ENCODE assay signal across 15 cellular contexts in genomic region chr5:168591302-168592013, GRCh38. TPM values are rescaled to one million over a fixed set of nuclear protein-coding genes. Genes with fewer than 3 reads are reported as not detected.
DNase-seq lines count a peak whose midpoint lies in the region; ATAC-seq and TF ChIP-seq lines count a peak whose summit lies in the region.
"Had no signal": no experiment of that assay in that cellular context is flagged by ENCODE, and none has a peak within 500 bp of the region (broad histone marks: within the 10 kb centered on the region; RNA-seq: fewer than 3 reads in every experiment).

No MANE protein-coding gene starts in this region.

- H3K4me3 ChIP-seq in Karpas-422 (ENCODE audit: low read length) (no peak overlapping the region), RWPE2 (ENCODE audit: severe bottlenecking) (no peak overlapping the region), parathyroid adenoma (ENCODE audit: low read depth, low read length) (peak overlapping the region; percentile 11)

- no peak overlapping the region for H2AFZ ChIP-seq in Karpas-422 (ENCODE audit: low read length)
- peak overlapping the region; percentile 1 for H2AFZ ChIP-seq in parathyroid adenoma

- DNase-seq in Karpas-422 (peak; percentile 39), RWPE2 (ENCODE audit: low spot score) (no peak), left lobe of liver (ENCODE audit: low spot score) (no peak), GM10248 (ENCODE audit: extremely low spot score) (no peak), DMS53 (lab: John Stamatoyannopoulos, UW) (no peak), Calu3 (no peak)
- DNase-seq in effector CD4-positive, alpha-beta T cell, result no peak
- DNase-seq: CD8-positive, alpha-beta memory T cell; DMS153; NCI-H1048; NCI-H146; NCI-H526; SHP77 treated with DMSO at 0.1 percent for 48 hours had no signal

- H3K27me3 Mint-ChIP-seq in Calu3 (ENCODE audit: unreplicated experiment), result peaks cover 46% of the 10 kb centered on the region

- H3K27ac Mint-ChIP-seq in Calu3 (ENCODE audit: unreplicated experiment), result no peak overlapping the region
- H3K27ac Mint-ChIP-seq: CD8-positive, alpha-beta memory T cell; IgD-negative memory B cell had no signal

- no peaks in the 10 kb centered on the region for H3K36me3 Mint-ChIP-seq in Calu3 (ENCODE audit: insufficient read depth, unreplicated experiment)

- BruUV-seq in Calu3 (replicated peaks; lab: Mats Ljungman, UMichigan), result no TSS peak

- H3K9me2 ChIP-seq in Karpas-422 (replicated peaks; ENCODE audit: insufficient read depth, low read length), result no peaks in the 10 kb centered on the region

- no peaks in the 10 kb centered on the region for H3K4me1 Mint-ChIP-seq in Calu3 (ENCODE audit: low read depth, unreplicated experiment)
- H3K4me1 Mint-ChIP-seq: CD8-positive, alpha-beta memory T cell; IgD-negative memory B cell had no signal

- TF ChIP-seq CTCF in RWPE2 (IDR thresholded peaks at IDR 0.05; ENCODE audit: poor library complexity, severe bottlenecking) (no peak), parathyroid adenoma (IDR thresholded peaks at IDR 0.05) (no peak), GM10248 (IDR thresholded peaks at IDR 0.05; ENCODE audit: control extremely low read depth, extremely low read depth, low read depth, missing control alignments) (no peak), Calu3 (IDR thresholded peaks at IDR 0.05; ENCODE audit: unreplicated experiment) (no peak)

- ATAC-seq in RWPE2 (ENCODE audit: low read depth) (0 out of 3 replicates have a peak, but pooled peaks have one; percentile 10), left lobe of liver (peak; percentile 24)

- H3K9me3 ChIP-seq in Karpas-422 (ENCODE audit: low read length), result no peaks in the 10 kb centered on the region
- H3K9me3 ChIP-seq in RWPE2 (ENCODE audit: severe bottlenecking), result no peaks in the 10 kb centered on the region
- H3K9me3 ChIP-seq in parathyroid adenoma (ENCODE audit: control insufficient read depth, low read length), result no peaks in the 10 kb centered on the region

- H3K4me3 Mint-ChIP-seq in Calu3 (ENCODE audit: low read depth, unreplicated experiment), result no peak overlapping the region
- H3K4me3 Mint-ChIP-seq: CD8-positive, alpha-beta memory T cell; IgD-negative memory B cell had no signal

- H3K9ac ChIP-seq in Karpas-422 (ENCODE audit: low read length), result no peak overlapping the region
- H3K9ac ChIP-seq in parathyroid adenoma, result no peak overlapping the region

- no peaks in the 10 kb centered on the region for H3K4me1 ChIP-seq in Karpas-422 (ENCODE audit: low read length)
- no peaks in the 10 kb centered on the region for H3K4me1 ChIP-seq in RWPE2 (ENCODE audit: insufficient read depth, poor library complexity, severe bottlenecking)
- peaks cover 9% of the 10 kb centered on the region for H3K4me1 ChIP-seq in parathyroid adenoma

- H3K27me3 ChIP-seq in Karpas-422 (ENCODE audit: low read length) (no peaks in the 10 kb centered on the region), RWPE2 (ENCODE audit: insufficient read depth, poor library complexity, severe bottlenecking) (no peaks in the 10 kb centered on the region), parathyroid adenoma (ENCODE audit: control insufficient read depth, insufficient read depth, low read length) (no peaks in the 10 kb centered on the region)

- no peak overlapping the region for H3K27ac ChIP-seq in Karpas-422 (ENCODE audit: low read length)
- H3K27ac ChIP-seq in RWPE2 (ENCODE audit: poor library complexity, severe bottlenecking), result no peak overlapping the region
- H3K27ac ChIP-seq in parathyroid adenoma, result peak overlapping the region; percentile 7

- POLR2A ChIA-PET in GM10248 (lab: Yijun Ruan, JAX), result no interaction called here

- H4K20me1 ChIP-seq in Karpas-422 (ENCODE audit: insufficient read depth, low read depth, low read length), result no peaks in the 10 kb centered on the region

- intact Hi-C loops in Calu3 (cut with micrococcal nuclease; ENCODE audit: unreplicated experiment), result no loop called here

- H3K36me3 ChIP-seq in Karpas-422 (ENCODE audit: insufficient read depth, low read length) (no peaks in the 10 kb centered on the region), RWPE2 (ENCODE audit: low read depth) (no peaks in the 10 kb centered on the region), parathyroid adenoma (ENCODE audit: control insufficient read depth, insufficient read depth, low read length) (no peaks in the 10 kb centered on the region)

- CTCF ChIA-PET in GM10248 (lab: Yijun Ruan, JAX) (interaction anchor here (0.9 to 2.0 kb wide), 4 partner anchors 8 to 16 kb away, joined by 3 to 6 read pairs (median 4); no protein-coding TSS in a partner anchor), Calu3 (lab: Charles Lee) (interaction anchor here (0.5 kb wide), 1 partner anchor 168 kb away, joined by 4 read pairs; no protein-coding TSS in a partner anchor)

- H3K4me2 ChIP-seq in Karpas-422 (ENCODE audit: low read depth, low read length, poor library complexity, severe bottlenecking), result no peak overlapping the region
- H3K4me2 ChIP-seq in parathyroid adenoma (ENCODE audit: low read length), result peak overlapping the region; percentile 19

- no peaks in the 10 kb centered on the region for H3K9me3 Mint-ChIP-seq in Calu3 (ENCODE audit: low read depth, unreplicated experiment)

- H3K79me2 ChIP-seq in Karpas-422 (ENCODE audit: low read length), result no peaks in the 10 kb centered on the region
- no peaks in the 10 kb centered on the region for H3K79me2 ChIP-seq in parathyroid adenoma

RNA-seq across cellular contexts. Expression of gene PANK3, which starts 12.3 kb away (rescaled TPM):
- total RNA-seq in Karpas-422 (2014; rRNA removed; shearing (Covaris generic); ENCODE audit: low replicate concordance), result 35.9 and 78.3 TPM in 2 replicates
- 41.3 TPM for total RNA-seq in left lobe of liver
- 101 and 116 TPM in 2 replicates for total RNA-seq in Calu3 (2022)
